22 cellular contexts compared by ENCODE assay signal in the genomic region with DNA sequence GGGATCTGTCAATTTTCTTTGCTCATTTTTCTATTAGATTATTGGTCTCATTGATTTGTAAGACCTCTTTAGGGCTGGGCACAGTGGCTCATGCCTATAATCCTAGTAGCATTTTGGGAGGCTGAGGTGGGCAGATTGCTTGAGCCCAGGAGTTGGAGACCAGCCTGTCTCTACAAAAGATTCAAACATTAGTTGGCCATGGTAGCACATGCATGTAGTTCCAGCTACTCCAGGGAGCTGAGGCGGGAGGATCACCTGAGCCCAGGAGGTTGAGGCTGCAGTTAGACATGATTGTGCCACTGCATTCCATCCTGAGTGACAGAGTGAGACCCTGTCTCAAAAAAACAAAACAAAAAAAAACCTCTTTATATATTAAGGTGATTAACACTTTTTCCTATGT. TPM values are rescaled to one million over a fixed set of nuclear protein-coding genes. Genes with fewer than 3 reads are reported as not detected.
DNase-seq lines count a peak whose midpoint lies in the region; ATAC-seq and TF ChIP-seq lines count a peak whose summit lies in the region.
"Had no signal": no experiment of that assay in that cellular context is flagged by ENCODE, and none has a peak within 500 bp of the region (broad histone marks: within the 10 kb centered on the region; RNA-seq: fewer than 3 reads in every experiment).

No MANE protein-coding gene starts in this region.

- H3K9me3 ChIP-seq in HEK293 (ENCODE audit: control insufficient read depth, insufficient read depth, low read depth, low read length) = no peaks in the 10 kb centered on the region
- no peaks in the 10 kb centered on the region for H3K9me3 ChIP-seq in endodermal cell (ENCODE audit: control insufficient read depth, low read length)

- 91 to 100% methylated on average over 1 of the region's 1 CpG for WGBS in endodermal cell (ENCODE audit: insufficient coverage in 1 of 2, insufficient read length in 1 of 2), 2 experiments

- H3K4me1 ChIP-seq in HEK293 (ENCODE audit: control insufficient read depth, insufficient read depth, low read length) (no peaks in the 10 kb centered on the region), endodermal cell (ENCODE audit: control insufficient read depth, insufficient read depth, low read length) (no peaks in the 10 kb centered on the region)

- H3K4me3 ChIP-seq in HEK293 (ENCODE audit: low read depth, low read length) = no peak overlapping the region
- no peak overlapping the region for H3K4me3 ChIP-seq in endodermal cell (ENCODE audit: low read length)

- DNase-seq in endodermal cell = peak; percentile 14
- peak; percentile 9 for DNase-seq in mesenteric fat pad (ENCODE audit: low spot score)
- DNase-seq in activated CD8-positive, alpha-beta T cell treated with anti-CD3 and anti-CD28 coated beads, Interleukin-2, amount 10 ng/mL, durations not matched to agents 7 days and 5 days = no peak
- DNase-seq in T1000 (lab: John Stamatoyannopoulos, UW) = no peak
- no peak for DNase-seq in NCI-H1105 treated with DMSO at 0.1 percent for 48 hours (lab: John Stamatoyannopoulos, UW)
- no peak for DNase-seq in activated CD4-positive, alpha-beta T cell treated with anti-CD3 and anti-CD28 coated beads, Interleukin-2, amount 50 U/mL, for 1 hour
- DNase-seq: CD4-positive, CD25-positive, alpha-beta regulatory T cell; DMS153; NCI-H1092; NCI-H1436; NCI-H187 treated with DMSO at 0.1 percent for 48 hours; NCI-H2171 treated with DMSO at 0.1 percent for 48 hours; NCI-H524 treated with DMSO at 0.1 percent for 48 hours; NCI-H774; NK-92 treated with Interleukin-12 subunit alpha and Interleukin-12 subunit beta, amount 100 ng/mL, for 24 hours; PC-3; Right ventricle myocardium superior; RPMI8226 had no signal

- POLR2A ChIA-PET in HEK293 (lab: Yijun Ruan, JAX) = interaction anchor here (0.6 kb wide), 1 partner anchor 545 kb away, joined by 3 read pairs; no protein-coding TSS in a partner anchor
- POLR2A ChIA-PET in activated CD8-positive, alpha-beta T cell treated with anti-CD3 and anti-CD28 coated beads, Interleukin-2, amount 10 ng/mL, durations not matched to agents 7 days and 5 days (lab: Charles Lee) = no interaction called here

- CTCF ChIA-PET in HEK293 (lab: Yijun Ruan, JAX) = no interaction called here
- CTCF ChIA-PET in activated CD8-positive, alpha-beta T cell treated with anti-CD3 and anti-CD28 coated beads, Interleukin-2, amount 10 ng/mL, durations not matched to agents 7 days and 5 days (lab: Charles Lee) = no interaction called here

- no peak overlapping the region for H3K4me3 Mint-ChIP-seq in endodermal cell
- H3K4me3 Mint-ChIP-seq in activated CD8-positive, alpha-beta T cell treated with anti-CD3 and anti-CD28 coated beads, Interleukin-2, amount 10 ng/mL, durations not matched to agents 7 days and 5 days = no peak overlapping the region
- H3K4me3 Mint-ChIP-seq: CD4-positive, CD25-positive, alpha-beta regulatory T cell had no signal

- H3K27ac Mint-ChIP-seq in endodermal cell = no peak overlapping the region
- H3K27ac Mint-ChIP-seq in activated CD8-positive, alpha-beta T cell treated with anti-CD3 and anti-CD28 coated beads, Interleukin-2, amount 10 ng/mL, durations not matched to agents 7 days and 5 days = no peak overlapping the region
- H3K27ac Mint-ChIP-seq: CD4-positive, CD25-positive, alpha-beta regulatory T cell had no signal

- no peak overlapping the region for H3K9ac ChIP-seq in endodermal cell (ENCODE audit: extremely low read depth, low read length, poor library complexity, severe bottlenecking)

- peaks cover 9% of the 10 kb centered on the region for H3K27me3 Mint-ChIP-seq in endodermal cell (ENCODE audit: insufficient read depth)
- H3K27me3 Mint-ChIP-seq in activated CD8-positive, alpha-beta T cell treated with anti-CD3 and anti-CD28 coated beads, Interleukin-2, amount 10 ng/mL, durations not matched to agents 7 days and 5 days (ENCODE audit: low read depth) = no peaks in the 10 kb centered on the region

- TF ChIP-seq CTCF in HEK293 (tag by site-specific recombination; IDR thresholded peaks at IDR 0.05) (no peak), endodermal cell (conservative IDR thresholded peaks at IDR 0.05) (no peak)

- H3K27me3 ChIP-seq in endodermal cell (ENCODE audit: control insufficient read depth, insufficient read depth, low read length, poor library complexity, severe bottlenecking) = no peaks in the 10 kb centered on the region

- no peaks in the 10 kb centered on the region for H3K36me3 Mint-ChIP-seq in endodermal cell (ENCODE audit: low read depth)
- no peaks in the 10 kb centered on the region for H3K36me3 Mint-ChIP-seq in activated CD8-positive, alpha-beta T cell treated with anti-CD3 and anti-CD28 coated beads, Interleukin-2, amount 10 ng/mL, durations not matched to agents 7 days and 5 days (ENCODE audit: low read depth)
- H3K36me3 Mint-ChIP-seq: CD4-positive, CD25-positive, alpha-beta regulatory T cell had no signal

- no peaks in the 10 kb centered on the region for H3K9me3 Mint-ChIP-seq in endodermal cell
- H3K9me3 Mint-ChIP-seq in activated CD8-positive, alpha-beta T cell treated with anti-CD3 and anti-CD28 coated beads, Interleukin-2, amount 10 ng/mL, durations not matched to agents 7 days and 5 days (ENCODE audit: insufficient read depth) = no peaks in the 10 kb centered on the region
- H3K9me3 Mint-ChIP-seq: CD4-positive, CD25-positive, alpha-beta regulatory T cell had no signal

- no peak for ATAC-seq in activated CD8-positive, alpha-beta T cell treated with anti-CD3 and anti-CD28 coated beads, Interleukin-2, amount 10 ng/mL, durations not matched to agents 7 days and 5 days
- ATAC-seq: HCT116, PC-3 had no signal

- H3K27ac ChIP-seq in HEK293 (ENCODE audit: extremely low read depth, low read depth, low read length) (no peak overlapping the region), endodermal cell (ENCODE audit: low read depth, low read length) (no peak overlapping the region)

- peaks cover 8% of the 10 kb centered on the region for H3K4me1 Mint-ChIP-seq in endodermal cell
- H3K4me1 Mint-ChIP-seq in activated CD8-positive, alpha-beta T cell treated with anti-CD3 and anti-CD28 coated beads, Interleukin-2, amount 10 ng/mL, durations not matched to agents 7 days and 5 days (ENCODE audit: low read depth) = peaks cover 12% of the 10 kb centered on the region
- H3K4me1 Mint-ChIP-seq: CD4-positive, CD25-positive, alpha-beta regulatory T cell had no signal

- H3K36me3 ChIP-seq in HEK293 (ENCODE audit: control insufficient read depth in 2 of 2, insufficient read depth in 1 of 2, low read length in 2 of 2) (no peaks in the 10 kb centered on the region), endodermal cell (ENCODE audit: control insufficient read depth, insufficient read depth, low read length) (no peaks in the 10 kb centered on the region)

TF ChIP-seq in HEK293, 187 proteins besides CTCF, POLR2A, EP300 and RAD21:
- TF ChIP-seq, protein P1, sequence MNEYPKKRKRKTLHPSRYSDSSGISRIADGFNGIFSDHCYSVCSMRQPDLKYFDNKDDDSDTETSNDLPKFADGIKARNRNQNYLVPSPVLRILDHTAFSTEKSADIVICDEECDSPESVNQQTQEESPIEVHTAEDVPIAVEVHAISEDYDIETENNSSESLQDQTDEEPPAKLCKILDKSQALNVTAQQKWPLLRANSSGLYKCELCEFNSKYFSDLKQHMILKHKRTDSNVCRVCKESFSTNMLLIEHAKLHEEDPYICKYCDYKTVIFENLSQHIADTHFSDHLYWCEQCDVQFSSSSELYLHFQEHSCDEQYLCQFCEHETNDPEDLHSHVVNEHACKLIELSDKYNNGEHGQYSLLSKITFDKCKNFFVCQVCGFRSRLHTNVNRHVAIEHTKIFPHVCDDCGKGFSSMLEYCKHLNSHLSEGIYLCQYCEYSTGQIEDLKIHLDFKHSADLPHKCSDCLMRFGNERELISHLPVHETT (tag by site-specific recombination; IDR thresholded peaks at IDR 0.05) = no peak
- peak; percentile 55; the same call in 1 of the 2 replicates for TF ChIP-seq ZNF394 (tag by site-specific recombination; IDR thresholded peaks at IDR 0.05; ENCODE audit: borderline replicate concordance)

RNA-seq across cellular contexts. Expression of a gene that starts 6.4 kb away (rescaled TPM):
- 10 to 100 TPM in 1 of 2 donors, 1 to 10 TPM in 1; 6.6 to 14.4 TPM for total RNA-seq in endodermal cell
- polyA plus RNA-seq in endodermal cell (2013, experiment 1 of 2) = 2.1 TPM
- polyA plus RNA-seq in endodermal cell (2013, experiment 2 of 2) = 0.91 TPM
- 10.6 TPM for total RNA-seq in mesenteric fat pad
- total RNA-seq in activated CD8-positive, alpha-beta T cell treated with anti-CD3 and anti-CD28 coated beads, Interleukin-2, amount 10 ng/mL, durations not matched to agents 7 days and 5 days = 1 to 10 TPM; 2.9 to 3.3 TPM
- polyA plus RNA-seq: CD4-positive, CD25-positive, alpha-beta regulatory T cell had no signal

RNA-seq across cellular contexts. Expression of a gene that starts 23.8 kb away (rescaled TPM):
- total RNA-seq in endodermal cell (under 1 TPM in 1 of 2 donors, not detected in 1; 0.13 TPM), mesenteric fat pad (not detected)
- not detected for polyA plus RNA-seq in endodermal cell (2013, experiment 1 of 2)
- polyA plus RNA-seq in endodermal cell (2013, experiment 2 of 2) = not detected
- total RNA-seq in activated CD8-positive, alpha-beta T cell treated with anti-CD3 and anti-CD28 coated beads, Interleukin-2, amount 10 ng/mL, durations not matched to agents 7 days and 5 days = not detected
- total RNA-seq: A673; CD4-positive, CD25-positive, alpha-beta regulatory T cell; SK-MEL-5 had no signal
- polyA plus RNA-seq: CD4-positive, CD25-positive, alpha-beta regulatory T cell had no signal

RNA-seq across cellular contexts. Expression of a gene that starts 29.4 kb away (rescaled TPM):
- total RNA-seq in endodermal cell (under 1 TPM; 0.26 to 0.33 TPM), mesenteric fat pad (not detected)
- polyA plus RNA-seq in endodermal cell (2013, experiment 1 of 2) = 0.57 TPM
- polyA plus RNA-seq in endodermal cell (2013, experiment 2 of 2) = 0.33 TPM
- total RNA-seq in activated CD8-positive, alpha-beta T cell treated with anti-CD3 and anti-CD28 coated beads, Interleukin-2, amount 10 ng/mL, durations not matched to agents 7 days and 5 days = under 1 TPM; 0.52 to 0.92 TPM
- total RNA-seq: PC-3 had no signal

RNA-seq across cellular contexts. Expression of a gene that starts 29.6 kb away (rescaled TPM):
- total RNA-seq in endodermal cell (100 to 1,000 TPM; 261 to 286 TPM), mesenteric fat pad (391 TPM)
- polyA plus RNA-seq in endodermal cell (2013, experiment 1 of 2) = 271 TPM
- 294 TPM for polyA plus RNA-seq in endodermal cell (2013, experiment 2 of 2)
- total RNA-seq in activated CD8-positive, alpha-beta T cell treated with anti-CD3 and anti-CD28 coated beads, Interleukin-2, amount 10 ng/mL, durations not matched to agents 7 days and 5 days = 100 to 1,000 TPM; 381 to 396 TPM

RNA-seq across cellular contexts. Expression of a gene that starts 36.6 kb away (rescaled TPM):
- total RNA-seq in endodermal cell (under 1 TPM; 0.92 to 0.95 TPM), mesenteric fat pad (1.2 TPM)
- 1.9 TPM for polyA plus RNA-seq in endodermal cell (2013, experiment 1 of 2)
- 0.91 TPM for polyA plus RNA-seq in endodermal cell (2013, experiment 2 of 2)
- 1 to 10 TPM; 3.4 to 3.7 TPM for total RNA-seq in activated CD8-positive, alpha-beta T cell treated with anti-CD3 and anti-CD28 coated beads, Interleukin-2, amount 10 ng/mL, durations not matched to agents 7 days and 5 days

Comparison
In these comparisons a context has a peak if more than half of its experiments do, and no peak if none do; other contexts are left out.
1. DNase-seq: peak in endodermal cell (single experiment) and mesenteric fat pad (single experiment); none in activated CD8-positive, alpha-beta T cell treated with anti-CD3 and anti-CD28 coated beads, Interleukin-2, amount 10 ng/mL, durations not matched to agents 7 days and 5 days (single experiment), T1000 (single experiment), NCI-H1105 treated with DMSO at 0.1 percent for 48 hours (single experiment) and activated CD4-positive, alpha-beta T cell treated with anti-CD3 and anti-CD28 coated beads, Interleukin-2, amount 50 U/mL, for 1 hour (single experiment).